ENCODE assay signal across 9 cellular contexts in genomic region chr1:55064071-55064581, GRCh38. TPM values are rescaled to one million over a fixed set of nuclear protein-coding genes. Genes with fewer than 3 reads are reported as not detected.
DNase-seq lines count a peak whose midpoint lies in the region; ATAC-seq, FAIRE-seq and TF ChIP-seq lines count a peak whose summit lies in the region.
"Had no signal": no experiment of that assay in that cellular context is flagged by ENCODE, and none has a peak within 500 bp of the region (broad histone marks: within the 10 kb centered on the region; RNA-seq: fewer than 3 reads in every experiment).

No MANE protein-coding gene starts in this region.

- H3K79me2 ChIP-seq in MM.1S (ENCODE audit: low read length), result no peaks in the 10 kb centered on the region

- peak; percentile 66 for FAIRE-seq in bronchial epithelial cell (lab: Jason Lieb, UNC)

- ATAC-seq in GM21360 (IDR thresholded peaks at IDR 0.05; ENCODE audit: unreplicated experiment) (no peak), HG02852 (IDR thresholded peaks at IDR 0.05; ENCODE audit: unreplicated experiment) (no peak)

- no peak overlapping the region for H3K4me3 Mint-ChIP-seq in neural crest cell
- H3K4me3 Mint-ChIP-seq: T-helper 1 cell treated with Interleukin-12 subunit alpha and Interleukin-12 subunit beta and Interleukin-4 antibody, amounts not matched to agents 30 μg/mL and 1 μg/mL, for 36 hours had no signal

- H3K27ac ChIP-seq in MM.1S (ENCODE audit: low read length), result no peak overlapping the region

- peaks cover 3% of the 10 kb centered on the region; the same call in 1 of the 2 replicates for H3K36me3 ChIP-seq in MM.1S (replicated peaks; ENCODE audit: insufficient read depth, low read length)
- H3K36me3 ChIP-seq in bronchial epithelial cell (ENCODE audit: control insufficient read depth, insufficient read depth, low read length), result peaks cover 11% of the 10 kb centered on the region

- H2AFZ ChIP-seq in MM.1S (ENCODE audit: low read length), result no peak overlapping the region

- H3K27ac Mint-ChIP-seq in neural crest cell (ENCODE audit: unreplicated experiment), result no peak overlapping the region
- H3K27ac Mint-ChIP-seq: T-helper 1 cell treated with Interleukin-12 subunit alpha and Interleukin-12 subunit beta and Interleukin-4 antibody, amounts not matched to agents 30 μg/mL and 1 μg/mL, for 36 hours had no signal

- H3K36me3 Mint-ChIP-seq in neural crest cell (ENCODE audit: low read depth), result peaks cover 15% of the 10 kb centered on the region

- no peak overlapping the region for H3K9ac ChIP-seq in MM.1S (ENCODE audit: low read length)

- H3F3A ChIP-seq in MM.1S (ENCODE audit: insufficient read depth, low read length), result no peaks in the 10 kb centered on the region

- peak; percentile 59 for TF ChIP-seq CTCF in GM12874 (IDR thresholded peaks at IDR 0.05; ENCODE audit: insufficient read depth, low read depth, low read length)
- TF ChIP-seq CTCF in MM.1S (IDR thresholded peaks at IDR 0.05; ENCODE audit: low read length), result peak; percentile 44
- peak; percentile 56 for TF ChIP-seq CTCF in bronchial epithelial cell (IDR thresholded peaks at IDR 0.05; ENCODE audit: insufficient read depth, low read length, severe bottlenecking)
- TF ChIP-seq CTCF in neural crest cell (conservative IDR thresholded peaks at IDR 0.05), result peak; percentile 36

- no peaks in the 10 kb centered on the region for H3K4me1 Mint-ChIP-seq in neural crest cell

- no peaks in the 10 kb centered on the region for H3K9me3 ChIP-seq in MM.1S (replicated peaks; ENCODE audit: insufficient read depth, low read length)

- no peaks in the 10 kb centered on the region for H3K27me3 Mint-ChIP-seq in neural crest cell (ENCODE audit: low read depth)

- no peaks in the 10 kb centered on the region for H4K20me1 ChIP-seq in MM.1S (ENCODE audit: insufficient read depth, low read length)

- H3K9me2 ChIP-seq in MM.1S (replicated peaks; ENCODE audit: insufficient read depth, low read length), result no peaks in the 10 kb centered on the region

- no peaks in the 10 kb centered on the region for H3K9me3 Mint-ChIP-seq in neural crest cell
- H3K9me3 Mint-ChIP-seq: T-helper 1 cell treated with Interleukin-12 subunit alpha and Interleukin-12 subunit beta and Interleukin-4 antibody, amounts not matched to agents 30 μg/mL and 1 μg/mL, for 36 hours had no signal

- no peak overlapping the region for H3K4me2 ChIP-seq in MM.1S (ENCODE audit: low read depth, low read length)

- no peak overlapping the region for H3K4me3 ChIP-seq in MM.1S (ENCODE audit: low read length)
- H3K4me3 ChIP-seq in bronchial epithelial cell (ENCODE audit: low read depth, low read length), result no peak overlapping the region

- H3K4me1 ChIP-seq in MM.1S (ENCODE audit: low read length), result no peaks in the 10 kb centered on the region

- DNase-seq in MM.1S, result peak; percentile 9
- DNase-seq in bronchial epithelial cell (ENCODE audit: low read depth), result peak; percentile 17
- no peak for DNase-seq in neural crest cell (ENCODE audit: low read depth, low spot score)
- no peak for DNase-seq in activated naive CD4-positive, alpha-beta T cell treated with Interleukin-2 at 50 U/mL for 16 hours
- DNase-seq in NCI-H1048 (lab: John Stamatoyannopoulos, UW), result no peak

- H3K27me3 ChIP-seq in MM.1S (replicated peaks; ENCODE audit: insufficient read depth, low read length) (no peaks in the 10 kb centered on the region), bronchial epithelial cell (ENCODE audit: control insufficient read depth, insufficient read depth, low read length) (no peaks in the 10 kb centered on the region)

RNA-seq across cellular contexts. Expression of gene PCSK9, which starts 24.8 kb away (rescaled TPM):
- total RNA-seq in bronchial epithelial cell (5.8 and 11.3 TPM in 2 replicates), neural crest cell (23.7 and 24.1 TPM in 2 replicates)

Comparison
In these comparisons a context has a peak if more than half of its experiments do, and no peak if none do; other contexts are left out.
1. DNase-seq: peak in MM.1S (single experiment) and bronchial epithelial cell (single experiment); none in neural crest cell (single experiment), activated naive CD4-positive, alpha-beta T cell treated with Interleukin-2 at 50 U/mL for 16 hours (single experiment) and NCI-H1048 (single experiment).
2. Peak in every context shown above with its lines, with median percentiles within 50 percentile points of each other: CTCF ChIP-seq.